ENCODE assay signal across 14 cellular contexts in genomic region chr19:12712056-12712455, GRCh38. TPM values are rescaled to one million over a fixed set of nuclear protein-coding genes. Genes with fewer than 3 reads are reported as not detected.
DNase-seq lines count a peak whose midpoint lies in the region; ATAC-seq, FAIRE-seq and TF ChIP-seq lines count a peak whose summit lies in the region.
"Not testable (repeated sequence)": the region's sequence is repeated elsewhere in the genome, so short reads cannot be mapped to it uniquely, and the experiment has no call there.
"Had no signal": no experiment of that assay in that cellular context is flagged by ENCODE, and none has a peak within 500 bp of the region (broad histone marks: within the 10 kb centered on the region; RNA-seq: fewer than 3 reads in every experiment).

No MANE protein-coding gene starts in this region.

- not testable (repeated sequence) for H3K9me1 ChIP-seq in endothelial cell of umbilical vein (replicated peaks; ENCODE audit: control insufficient read depth, extremely low read depth, insufficient read depth, low read length)

- not testable (repeated sequence) for H2AFZ ChIP-seq in OCI-LY7 (ENCODE audit: low read length); endothelial cell of umbilical vein (ENCODE audit: low read depth, low read length); HepG2 (ENCODE audit: low read length); smooth muscle cell (ENCODE audit: low read depth)

- H3K79me2 ChIP-seq in OCI-LY7 (ENCODE audit: insufficient read depth, low read depth, low read length); HepG2 (ENCODE audit: insufficient read depth, low read length): not testable (repeated sequence)
- H3K79me2 ChIP-seq in endothelial cell of umbilical vein (ENCODE audit: control insufficient read depth, insufficient read depth, low read length) = peaks cover 20% of the 10 kb centered on the region
- peaks cover 11% of the 10 kb centered on the region for H3K79me2 ChIP-seq in smooth muscle cell (ENCODE audit: low read depth)

- intact Hi-C loops in A673 (cut with micrococcal nuclease; ENCODE audit: unreplicated experiment); OCI-LY7 (cut with micrococcal nuclease; ENCODE audit: unreplicated experiment); endothelial cell of umbilical vein (cut with micrococcal nuclease); HepG2 (cut with micrococcal nuclease; ENCODE audit: unreplicated experiment): not testable (repeated sequence)

- WGBS in HepG2 (ENCODE audit: low lambda C conversion rate) = 82% methylated on average over 13 of the region's 14 CpGs
- 54% methylated on average over 13 of the region's 14 CpGs for WGBS in smooth muscle cell (ENCODE audit: low lambda C conversion rate)

- not testable (repeated sequence) for H3F3A ChIP-seq in smooth muscle cell (ENCODE audit: low read depth)

- H3K4me1 ChIP-seq in A673 (ENCODE audit: insufficient read depth, low read length, poor library complexity, severe bottlenecking); OCI-LY7 (ENCODE audit: insufficient read depth, low read length, poor library complexity, severe bottlenecking); endothelial cell of umbilical vein (ENCODE audit: control insufficient read depth, extremely low read depth, insufficient read depth, low read length); HepG2 (ENCODE audit: insufficient read depth, low read length); smooth muscle cell (ENCODE audit: low read depth): not testable (repeated sequence)

- TF ChIP-seq CTCF in A673 (conservative IDR thresholded peaks at IDR 0.05; ENCODE audit: low read depth, low read length) = 0 out of 2 replicates have a peak, but pooled peaks have one; percentile 25
- TF ChIP-seq CTCF in OCI-LY7 (conservative IDR thresholded peaks at IDR 0.05; ENCODE audit: low read length) = peak; percentile 41; the same call in 1 of the 2 replicates
- not testable (repeated sequence) for TF ChIP-seq CTCF in endothelial cell of umbilical vein (IDR thresholded peaks at IDR 0.05; ENCODE audit: extremely low read depth in 1 of 2, insufficient read depth in 1 of 2, low read depth in 1 of 2, low read length in 2 of 2)
- peak; percentile 42 for TF ChIP-seq CTCF in HepG2 (CRISPR knock-in tag; IDR thresholded peaks at IDR 0.05)
- TF ChIP-seq CTCF in smooth muscle cell (IDR thresholded peaks at IDR 0.05; ENCODE audit: borderline replicate concordance, insufficient read depth, poor library complexity, severe bottlenecking) = peak; percentile 28

- dilution Hi-C loops in endothelial cell of umbilical vein (cut with MboI; ENCODE audit: extremely low pct_ligation_motif_present, low sequenced_read_pairs) = not testable (repeated sequence)

- H3K36me3 ChIP-seq in A673 (ENCODE audit: insufficient read depth, low read length, poor library complexity, severe bottlenecking) (peaks cover 88% of the 10 kb centered on the region), OCI-LY7 (ENCODE audit: insufficient read depth, low read length) (peaks cover 95% of the 10 kb centered on the region), endothelial cell of umbilical vein (ENCODE audit: control insufficient read depth in 2 of 2, extremely low read depth in 1 of 2, insufficient read depth in 2 of 2, low read length in 2 of 2) (peaks cover 27 to 40% of the 10 kb centered on the region in 2 experiments), HepG2 (replicated peaks in 1 of 2; ENCODE audit: control insufficient read depth in 1 of 2, insufficient read depth in 2 of 2, low read length in 2 of 2) (peaks cover 36 to 66% of the 10 kb centered on the region in 2 experiments)
- not testable (repeated sequence) for H3K36me3 ChIP-seq in smooth muscle cell (ENCODE audit: low read depth)

- H3K27me3 ChIP-seq in A673 (replicated peaks; ENCODE audit: insufficient read depth, low read depth, low read length, poor library complexity); endothelial cell of umbilical vein (ENCODE audit: control insufficient read depth in 2 of 2, insufficient read depth in 2 of 2, low read length in 2 of 2); HepG2 (ENCODE audit: control insufficient read depth in 1 of 2, insufficient read depth in 2 of 2, low read length in 2 of 2); smooth muscle cell (ENCODE audit: low read depth): not testable (repeated sequence)

- not testable (repeated sequence) for DNase-seq in A673 (ENCODE audit: low spot score); OCI-LY7 (ENCODE audit: low spot score); endothelial cell of umbilical vein (ENCODE audit: low read depth, low spot score); HepG2 (ENCODE audit: low spot score); smooth muscle cell (lab: John Stamatoyannopoulos, UW; ENCODE audit: unreplicated experiment)
- DNase-seq in activated T-cell treated with anti-CD3 and anti-CD28 coated beads, Interleukin-2, amount 50 U/mL, for 1 hour = peak; percentile 33

- peak; percentile 30; the same call in 1 of the 2 replicates for TF ChIP-seq RAD21 in HepG2 (CRISPR knock-in tag; IDR thresholded peaks at IDR 0.05)

- not testable (repeated sequence) for TF ChIP-seq EP300 in HepG2 (IDR thresholded peaks at IDR 0.05; ENCODE audit: low read depth in 2 of 2, low read length in 2 of 2); HepG2 (CRISPR knock-in tag; IDR thresholded peaks at IDR 0.05; ENCODE audit: borderline replicate concordance)

- not testable (repeated sequence) for H3K9me2 ChIP-seq in OCI-LY7 (ENCODE audit: insufficient read depth, low read length)

- H3K4me3 ChIP-seq in A673 (ENCODE audit: low read depth, low read length, poor library complexity, severe bottlenecking); OCI-LY7 (ENCODE audit: low read depth, low read length, poor library complexity, severe bottlenecking); endothelial cell of umbilical vein (replicated peaks in 1 of 3; ENCODE audit: insufficient read depth in 1 of 3, low read depth in 1 of 3, low read length in 3 of 3); HepG2 (replicated peaks in 1 of 3; ENCODE audit: insufficient read depth in 1 of 3, low read depth in 2 of 3, low read length in 3 of 3); smooth muscle cell: not testable (repeated sequence)

- POLR2A ChIA-PET in A673 (lab: Charles Lee; ENCODE audit: low non-redundant PET); OCI-LY7 (lab: Charles Lee); endothelial cell of umbilical vein (lab: Charles Lee); HepG2 (lab: Yijun Ruan, JAX): not testable (repeated sequence)

- not testable (repeated sequence) for TF ChIP-seq POLR2A in endothelial cell of umbilical vein (IDR thresholded peaks at IDR 0.05; ENCODE audit: low read depth, low read length); HepG2 (IDR thresholded peaks at IDR 0.05; ENCODE audit: insufficient read depth in 1 of 2, low read depth in 2 of 2, low read length in 2 of 2)

- BruUV-seq in A673 (replicated peaks; lab: Mats Ljungman, UMichigan); OCI-LY7 (replicated peaks; lab: Mats Ljungman, UMichigan); endothelial cell of umbilical vein (replicated peaks; lab: Mats Ljungman, UMichigan); HepG2 (replicated peaks; lab: Mats Ljungman, UMichigan): not testable (repeated sequence)

- not testable (repeated sequence) for H3K27ac ChIP-seq in A673 (ENCODE audit: low read depth, low read length, poor library complexity, severe bottlenecking); OCI-LY7 (ENCODE audit: low read depth, low read length, poor library complexity, severe bottlenecking); endothelial cell of umbilical vein (ENCODE audit: insufficient read depth, low read depth, low read length); HepG2 (ENCODE audit: extremely low read length, insufficient read depth, low read length); smooth muscle cell (ENCODE audit: low read depth)

- CTCF ChIA-PET in A673 (lab: Charles Lee); OCI-LY7 (lab: Charles Lee; ENCODE audit: unreplicated experiment); endothelial cell of umbilical vein (lab: Charles Lee); HepG2 (lab: Yijun Ruan, JAX; ENCODE audit: low intra/inter-chr PET ratio, low total read pairs): not testable (repeated sequence)

- FAIRE-seq in endothelial cell of umbilical vein (lab: Jason Lieb, UNC) = peak; percentile 72
- not testable (repeated sequence) for FAIRE-seq in HepG2 (lab: Jason Lieb, UNC)

- in situ Hi-C loops in HepG2 (cut with HindIII; ENCODE audit: extremely low pct_ligation_motif_present, low pct_unique_long_range_greater_than_20kb) = loop anchor here (5.0 kb wide), 1 partner anchor 45 kb away; no protein-coding TSS in a partner anchor

- not testable (repeated sequence) for H3K9ac ChIP-seq in endothelial cell of umbilical vein (replicated peaks; ENCODE audit: extremely low read depth, insufficient read depth, low read length); HepG2 (ENCODE audit: insufficient read depth, low read depth, low read length); smooth muscle cell (ENCODE audit: low read depth)

- H3K9me3 ChIP-seq in A673 (ENCODE audit: low read depth, low read length, poor library complexity, severe bottlenecking); OCI-LY7 (ENCODE audit: low read length); endothelial cell of umbilical vein (replicated peaks; ENCODE audit: control insufficient read depth, insufficient read depth, low read length); HepG2 (ENCODE audit: low read length); smooth muscle cell (replicated peaks; ENCODE audit: low read depth): not testable (repeated sequence)

- not testable (repeated sequence) for H4K20me1 ChIP-seq in OCI-LY7 (ENCODE audit: insufficient read depth, low read length); endothelial cell of umbilical vein (replicated peaks; ENCODE audit: control insufficient read depth, extremely low read depth, insufficient read depth, low read length); HepG2 (ENCODE audit: insufficient read depth, low read length)
- peaks cover 22% of the 10 kb centered on the region for H4K20me1 ChIP-seq in smooth muscle cell (ENCODE audit: low read depth)

- not testable (repeated sequence) for H3K4me2 ChIP-seq in OCI-LY7 (ENCODE audit: low read length); endothelial cell of umbilical vein (ENCODE audit: insufficient read depth, low read length); HepG2 (ENCODE audit: low read depth, low read length); smooth muscle cell

- ATAC-seq in HepG2 = not testable (repeated sequence)

RNA-seq across cellular contexts. Expression of gene TNPO2, which starts 11.7 kb away (rescaled TPM):
- total RNA-seq in A673 (2021) (121 and 150 TPM in 2 replicates), OCI-LY7 (2022) (112 and 120 TPM in 2 replicates), endothelial cell of umbilical vein (84.6 and 94.5 TPM in 2 replicates), HepG2 (2016; rRNA removed; fragmentation: Illumina TruSeq; extraction: Trizol) (31.7 and 33.6 TPM in 2 replicates), smooth muscle cell (43.0 and 45.4 TPM in 2 replicates)
- 42.6 and 47.3 TPM in 2 replicates for total RNA-seq in OCI-LY7 (2014; rRNA removed; shearing (Covaris generic))
- polyA plus RNA-seq in endothelial cell of umbilical vein (98.8 and 104 TPM in 2 replicates), HepG2 (2011; rRNA removed) (61.0 and 76.1 TPM in 2 replicates), smooth muscle cell (8.7 and 10.7 TPM in 2 replicates)
- 55.5 and 63.9 TPM in 2 replicates for polyA plus RNA-seq in endothelial cell of umbilical vein (2011; cell fraction: cytosol; rRNA removed)
- 406 TPM in 2 replicates for polyA plus RNA-seq in endothelial cell of umbilical vein (2011; cell fraction: nucleus; rRNA removed)
- 46.3 and 67.8 TPM in 2 replicates for polyA plus RNA-seq in endothelial cell of umbilical vein (2012)
- 157 and 176 TPM in 2 replicates for polyA minus RNA-seq in endothelial cell of umbilical vein
- 76.4 TPM for polyA minus RNA-seq in endothelial cell of umbilical vein (2011; cell fraction: cytosol; rRNA and poly(A)+ RNA removed)
- 155 and 156 TPM in 2 replicates for polyA minus RNA-seq in endothelial cell of umbilical vein (2011; cell fraction: nucleus; rRNA and poly(A)+ RNA removed)
- 8.0 and 12.5 TPM in 2 replicates for total RNA-seq in HepG2 (2016; cell fraction: cytosol; rRNA removed; fragmentation: Illumina TruSeq; extraction: Trizol; ENCODE audit: low read depth)
- 25.3 and 38.9 TPM in 2 replicates for total RNA-seq in HepG2 (2016; cell fraction: insoluble cytoplasmic fraction; rRNA removed; fragmentation: Illumina TruSeq; extraction: Trizol)
- 11.9 and 12.3 TPM in 2 replicates for total RNA-seq in HepG2 (2016; cell fraction: membrane; rRNA removed; fragmentation: Illumina TruSeq; extraction: Trizol)
- total RNA-seq in HepG2 (2016; cell fraction: nucleus; rRNA removed; fragmentation: Illumina TruSeq; extraction: Trizol) = 61.9 and 64.9 TPM in 2 replicates
- polyA plus RNA-seq in HepG2 (2011; cell fraction: cytosol; rRNA removed) = 38.5 and 42.9 TPM in 2 replicates
- 224 and 272 TPM in 2 replicates for polyA plus RNA-seq in HepG2 (2011; cell fraction: nucleus; rRNA removed)
- polyA plus RNA-seq in HepG2 (2012) = 28.4 and 35.1 TPM in 2 replicates
- 2.2 and 2.4 TPM in 2 replicates for polyA plus RNA-seq in HepG2 (2016; cell fraction: cytosol; fragmentation: Illumina TruSeq; extraction: Trizol; ENCODE audit: low read depth)
- 21.0 and 28.3 TPM in 2 replicates for polyA plus RNA-seq in HepG2 (2016; cell fraction: insoluble cytoplasmic fraction; fragmentation: Illumina TruSeq; extraction: Trizol; ENCODE audit: low read depth)
- 6.6 and 7.3 TPM in 2 replicates for polyA plus RNA-seq in HepG2 (2016; cell fraction: membrane; fragmentation: Illumina TruSeq; extraction: Trizol; ENCODE audit: low read depth)
- polyA plus RNA-seq in HepG2 (2016; cell fraction: nucleus; fragmentation: Illumina TruSeq; extraction: Trizol; ENCODE audit: insufficient read depth, low read depth) = 143 and 147 TPM in 2 replicates
- polyA minus RNA-seq in HepG2 (2011; rRNA and poly(A)+ RNA removed; ENCODE audit: low replicate concordance) = 198 and 267 TPM in 2 replicates
- 42.5 and 44.2 TPM in 2 replicates for polyA minus RNA-seq in HepG2 (2011; cell fraction: cytosol; rRNA and poly(A)+ RNA removed)
- 77.4 and 98.6 TPM in 2 replicates for polyA minus RNA-seq in HepG2 (2011; cell fraction: nucleus; rRNA and poly(A)+ RNA removed)

RNA-seq across cellular contexts. Expression of gene FBXW9, which starts 15.6 kb away (rescaled TPM):
- total RNA-seq in A673 (2021) = 15.4 and 19.6 TPM in 2 replicates
- 10.6 and 11.5 TPM in 2 replicates for total RNA-seq in OCI-LY7 (2014; rRNA removed; shearing (Covaris generic))
- total RNA-seq in OCI-LY7 (2022) = 10.8 and 11.0 TPM in 2 replicates
- total RNA-seq in endothelial cell of umbilical vein = 11.6 and 12.4 TPM in 2 replicates
- 19.3 and 26.4 TPM in 2 replicates for polyA plus RNA-seq in endothelial cell of umbilical vein
- 12.6 and 16.6 TPM in 2 replicates for polyA plus RNA-seq in endothelial cell of umbilical vein (2011; cell fraction: cytosol; rRNA removed)
- polyA plus RNA-seq in endothelial cell of umbilical vein (2011; cell fraction: nucleus; rRNA removed) = 14.8 and 16.9 TPM in 2 replicates
- 7.5 and 10.9 TPM in 2 replicates for polyA plus RNA-seq in endothelial cell of umbilical vein (2012)
- polyA minus RNA-seq in endothelial cell of umbilical vein = 5.9 and 8.0 TPM in 2 replicates
- 6.1 TPM for polyA minus RNA-seq in endothelial cell of umbilical vein (2011; cell fraction: cytosol; rRNA and poly(A)+ RNA removed)
- polyA minus RNA-seq in endothelial cell of umbilical vein (2011; cell fraction: nucleus; rRNA and poly(A)+ RNA removed) = 4.2 and 6.6 TPM in 2 replicates
- total RNA-seq in HepG2 (2016; rRNA removed; fragmentation: Illumina TruSeq; extraction: Trizol) = 4.6 and 6.1 TPM in 2 replicates
- 1.2 and 2.0 TPM in 2 replicates for total RNA-seq in HepG2 (2016; cell fraction: cytosol; rRNA removed; fragmentation: Illumina TruSeq; extraction: Trizol; ENCODE audit: low read depth)
- total RNA-seq in HepG2 (2016; cell fraction: insoluble cytoplasmic fraction; rRNA removed; fragmentation: Illumina TruSeq; extraction: Trizol) = 3.8 and 6.5 TPM in 2 replicates
- 2.3 and 2.8 TPM in 2 replicates for total RNA-seq in HepG2 (2016; cell fraction: membrane; rRNA removed; fragmentation: Illumina TruSeq; extraction: Trizol)
- total RNA-seq in HepG2 (2016; cell fraction: nucleus; rRNA removed; fragmentation: Illumina TruSeq; extraction: Trizol) = 5.5 and 5.9 TPM in 2 replicates
- 5.7 and 7.0 TPM in 2 replicates for polyA plus RNA-seq in HepG2 (2011; rRNA removed)
- polyA plus RNA-seq in HepG2 (2011; cell fraction: cytosol; rRNA removed) = 6.0 and 11.9 TPM in 2 replicates
- polyA plus RNA-seq in HepG2 (2011; cell fraction: nucleus; rRNA removed) = 21.5 and 25.3 TPM in 2 replicates
- polyA plus RNA-seq in HepG2 (2012) = 3.3 TPM in 2 replicates
- 1.7 and 1.9 TPM in 2 replicates for polyA plus RNA-seq in HepG2 (2016; cell fraction: cytosol; fragmentation: Illumina TruSeq; extraction: Trizol; ENCODE audit: low read depth)
- 4.4 and 5.7 TPM in 2 replicates for polyA plus RNA-seq in HepG2 (2016; cell fraction: insoluble cytoplasmic fraction; fragmentation: Illumina TruSeq; extraction: Trizol; ENCODE audit: low read depth)
- polyA plus RNA-seq in HepG2 (2016; cell fraction: membrane; fragmentation: Illumina TruSeq; extraction: Trizol; ENCODE audit: low read depth) = 1.9 and 2.7 TPM in 2 replicates
- polyA plus RNA-seq in HepG2 (2016; cell fraction: nucleus; fragmentation: Illumina TruSeq; extraction: Trizol; ENCODE audit: insufficient read depth, low read depth) = 12.6 and 13.0 TPM in 2 replicates
- 10.4 and 13.8 TPM in 2 replicates for polyA minus RNA-seq in HepG2 (2011; rRNA and poly(A)+ RNA removed; ENCODE audit: low replicate concordance)
- polyA minus RNA-seq in HepG2 (2011; cell fraction: cytosol; rRNA and poly(A)+ RNA removed) = 3.2 and 4.4 TPM in 2 replicates
- 2.7 and 4.4 TPM in 2 replicates for polyA minus RNA-seq in HepG2 (2011; cell fraction: nucleus; rRNA and poly(A)+ RNA removed)
- 9.1 and 9.5 TPM in 2 replicates for total RNA-seq in smooth muscle cell
- polyA plus RNA-seq in smooth muscle cell = 16.7 and 17.3 TPM in 2 replicates

RNA-seq across cellular contexts. Expression of gene TRIR, which starts 22.4 kb away (rescaled TPM):
- 238 and 259 TPM in 2 replicates for total RNA-seq in A673 (2021)
- total RNA-seq in OCI-LY7 (2014; rRNA removed; shearing (Covaris generic)) = 322 and 336 TPM in 2 replicates
- 211 and 219 TPM in 2 replicates for total RNA-seq in OCI-LY7 (2022)
- 208 and 213 TPM in 2 replicates for total RNA-seq in endothelial cell of umbilical vein
- 240 and 263 TPM in 2 replicates for polyA plus RNA-seq in endothelial cell of umbilical vein
- 229 and 274 TPM in 2 replicates for polyA plus RNA-seq in endothelial cell of umbilical vein (2011; cell fraction: cytosol; rRNA removed)
- polyA plus RNA-seq in endothelial cell of umbilical vein (2011; cell fraction: nucleus; rRNA removed) = 139 and 163 TPM in 2 replicates
- 252 and 266 TPM in 2 replicates for polyA plus RNA-seq in endothelial cell of umbilical vein (2012)
- 64.0 and 65.3 TPM in 2 replicates for polyA minus RNA-seq in endothelial cell of umbilical vein
- polyA minus RNA-seq in endothelial cell of umbilical vein (2011; cell fraction: cytosol; rRNA and poly(A)+ RNA removed) = 65.3 TPM
- 22.7 and 27.4 TPM in 2 replicates for polyA minus RNA-seq in endothelial cell of umbilical vein (2011; cell fraction: nucleus; rRNA and poly(A)+ RNA removed)
- 159 and 179 TPM in 2 replicates for total RNA-seq in HepG2 (2016; rRNA removed; fragmentation: Illumina TruSeq; extraction: Trizol)
- 156 and 157 TPM in 2 replicates for total RNA-seq in HepG2 (2016; cell fraction: cytosol; rRNA removed; fragmentation: Illumina TruSeq; extraction: Trizol; ENCODE audit: low read depth)
- total RNA-seq in HepG2 (2016; cell fraction: insoluble cytoplasmic fraction; rRNA removed; fragmentation: Illumina TruSeq; extraction: Trizol) = 154 and 178 TPM in 2 replicates
- total RNA-seq in HepG2 (2016; cell fraction: membrane; rRNA removed; fragmentation: Illumina TruSeq; extraction: Trizol) = 185 and 199 TPM in 2 replicates
- total RNA-seq in HepG2 (2016; cell fraction: nucleus; rRNA removed; fragmentation: Illumina TruSeq; extraction: Trizol) = 62.7 and 73.8 TPM in 2 replicates
- 160 and 166 TPM in 2 replicates for polyA plus RNA-seq in HepG2 (2011; rRNA removed)
- polyA plus RNA-seq in HepG2 (2011; cell fraction: cytosol; rRNA removed) = 192 and 223 TPM in 2 replicates
- polyA plus RNA-seq in HepG2 (2011; cell fraction: nucleus; rRNA removed) = 109 and 112 TPM in 2 replicates
- 136 and 148 TPM in 2 replicates for polyA plus RNA-seq in HepG2 (2012)
- polyA plus RNA-seq in HepG2 (2016; cell fraction: cytosol; fragmentation: Illumina TruSeq; extraction: Trizol; ENCODE audit: low read depth) = 176 and 190 TPM in 2 replicates
- 222 and 228 TPM in 2 replicates for polyA plus RNA-seq in HepG2 (2016; cell fraction: insoluble cytoplasmic fraction; fragmentation: Illumina TruSeq; extraction: Trizol; ENCODE audit: low read depth)
- polyA plus RNA-seq in HepG2 (2016; cell fraction: membrane; fragmentation: Illumina TruSeq; extraction: Trizol; ENCODE audit: low read depth) = 221 and 223 TPM in 2 replicates
- polyA plus RNA-seq in HepG2 (2016; cell fraction: nucleus; fragmentation: Illumina TruSeq; extraction: Trizol; ENCODE audit: insufficient read depth, low read depth) = 208 and 213 TPM in 2 replicates
- 41.5 and 65.9 TPM in 2 replicates for polyA minus RNA-seq in HepG2 (2011; rRNA and poly(A)+ RNA removed; ENCODE audit: low replicate concordance)
- polyA minus RNA-seq in HepG2 (2011; cell fraction: cytosol; rRNA and poly(A)+ RNA removed) = 36.6 and 38.7 TPM in 2 replicates
- 22.7 and 23.7 TPM in 2 replicates for polyA minus RNA-seq in HepG2 (2011; cell fraction: nucleus; rRNA and poly(A)+ RNA removed)
- total RNA-seq in smooth muscle cell = 156 and 171 TPM in 2 replicates
- polyA plus RNA-seq in smooth muscle cell = 191 and 212 TPM in 2 replicates

RNA-seq across cellular contexts. Expression of gene GNG14, which starts 24.3 kb away (rescaled TPM):
- total RNA-seq in A673 (2021) = not detected in 2 replicates
- total RNA-seq in OCI-LY7 (2014; rRNA removed; shearing (Covaris generic)) = not detected in 2 replicates
- total RNA-seq in OCI-LY7 (2022) = 0.93 TPM in 1 of 2 replicates, not detected in the other
- not detected in 2 replicates for total RNA-seq in endothelial cell of umbilical vein
- polyA plus RNA-seq in endothelial cell of umbilical vein = not detected in 2 replicates
- polyA plus RNA-seq in endothelial cell of umbilical vein (2011; cell fraction: cytosol; rRNA removed) = not detected in 2 replicates
- not detected in 2 replicates for polyA plus RNA-seq in endothelial cell of umbilical vein (2011; cell fraction: nucleus; rRNA removed)
- polyA plus RNA-seq in endothelial cell of umbilical vein (2012) = not detected in 2 replicates
- not detected in 2 replicates for polyA minus RNA-seq in endothelial cell of umbilical vein
- polyA minus RNA-seq in endothelial cell of umbilical vein (2011; cell fraction: cytosol; rRNA and poly(A)+ RNA removed) = not detected
- polyA minus RNA-seq in endothelial cell of umbilical vein (2011; cell fraction: nucleus; rRNA and poly(A)+ RNA removed) = not detected in 2 replicates
- total RNA-seq in HepG2 (2016; rRNA removed; fragmentation: Illumina TruSeq; extraction: Trizol) = not detected in 2 replicates
- not detected in 2 replicates for total RNA-seq in HepG2 (2016; cell fraction: cytosol; rRNA removed; fragmentation: Illumina TruSeq; extraction: Trizol; ENCODE audit: low read depth)
- not detected in 2 replicates for total RNA-seq in HepG2 (2016; cell fraction: insoluble cytoplasmic fraction; rRNA removed; fragmentation: Illumina TruSeq; extraction: Trizol)
- not detected in 2 replicates for total RNA-seq in HepG2 (2016; cell fraction: membrane; rRNA removed; fragmentation: Illumina TruSeq; extraction: Trizol)
- total RNA-seq in HepG2 (2016; cell fraction: nucleus; rRNA removed; fragmentation: Illumina TruSeq; extraction: Trizol) = not detected in 2 replicates
- polyA plus RNA-seq in HepG2 (2011; rRNA removed) = not detected in 2 replicates
- polyA plus RNA-seq in HepG2 (2011; cell fraction: cytosol; rRNA removed) = not detected in 2 replicates
- 0.82 TPM in 1 of 2 replicates, not detected in the other for polyA plus RNA-seq in HepG2 (2011; cell fraction: nucleus; rRNA removed)
- polyA plus RNA-seq in HepG2 (2012) = not detected in 2 replicates
- not detected in 2 replicates for polyA plus RNA-seq in HepG2 (2016; cell fraction: cytosol; fragmentation: Illumina TruSeq; extraction: Trizol; ENCODE audit: low read depth)
- not detected in 2 replicates for polyA plus RNA-seq in HepG2 (2016; cell fraction: insoluble cytoplasmic fraction; fragmentation: Illumina TruSeq; extraction: Trizol; ENCODE audit: low read depth)
- not detected in 2 replicates for polyA plus RNA-seq in HepG2 (2016; cell fraction: membrane; fragmentation: Illumina TruSeq; extraction: Trizol; ENCODE audit: low read depth)
- not detected in 2 replicates for polyA plus RNA-seq in HepG2 (2016; cell fraction: nucleus; fragmentation: Illumina TruSeq; extraction: Trizol; ENCODE audit: insufficient read depth, low read depth)
- polyA minus RNA-seq in HepG2 (2011; rRNA and poly(A)+ RNA removed; ENCODE audit: low replicate concordance) = 0.68 and 1.9 TPM in 2 replicates
- polyA minus RNA-seq in HepG2 (2011; cell fraction: cytosol; rRNA and poly(A)+ RNA removed) = not detected in 2 replicates
- polyA minus RNA-seq in HepG2 (2011; cell fraction: nucleus; rRNA and poly(A)+ RNA removed) = not detected in 2 replicates
- not detected in 2 replicates for total RNA-seq in smooth muscle cell
- polyA plus RNA-seq in smooth muscle cell = 2.0 TPM in 1 of 2 replicates, not detected in the other
- total RNA-seq: A172; activated CD8-positive, alpha-beta T cell treated with anti-CD3 and anti-CD28 coated beads, Interleukin-2, amount 10 ng/mL, durations not matched to agents 7 days and 5 days; activated naive CD8-positive, alpha-beta T cell treated with anti-CD3 and anti-CD28 coated beads for 36 hours; H4; lung; myocyte; subcutaneous adipose tissue had no signal
- polyA plus RNA-seq: BJ, lung had no signal

RNA-seq across cellular contexts. Expression of gene GET3, which starts 25.2 kb away (rescaled TPM):
- total RNA-seq in A673 (2021) (91.7 and 92.6 TPM in 2 replicates), OCI-LY7 (2022) (29.1 and 34.3 TPM in 2 replicates), endothelial cell of umbilical vein (74.8 and 77.0 TPM in 2 replicates), HepG2 (2016; rRNA removed; fragmentation: Illumina TruSeq; extraction: Trizol) (51.5 and 57.7 TPM in 2 replicates), smooth muscle cell (46.8 and 51.4 TPM in 2 replicates)
- total RNA-seq in OCI-LY7 (2014; rRNA removed; shearing (Covaris generic)) = 40.5 and 48.8 TPM in 2 replicates
- polyA plus RNA-seq in endothelial cell of umbilical vein (197 and 217 TPM in 2 replicates), HepG2 (2011; rRNA removed) (59.4 and 67.5 TPM in 2 replicates), smooth muscle cell (99.6 and 106 TPM in 2 replicates)
- polyA plus RNA-seq in endothelial cell of umbilical vein (2011; cell fraction: cytosol; rRNA removed) = 198 and 202 TPM in 2 replicates
- polyA plus RNA-seq in endothelial cell of umbilical vein (2011; cell fraction: nucleus; rRNA removed) = 117 and 122 TPM in 2 replicates
- polyA plus RNA-seq in endothelial cell of umbilical vein (2012) = 120 and 122 TPM in 2 replicates
- polyA minus RNA-seq in endothelial cell of umbilical vein = 102 and 109 TPM in 2 replicates
- polyA minus RNA-seq in endothelial cell of umbilical vein (2011; cell fraction: cytosol; rRNA and poly(A)+ RNA removed) = 62.0 TPM
- polyA minus RNA-seq in endothelial cell of umbilical vein (2011; cell fraction: nucleus; rRNA and poly(A)+ RNA removed) = 15.6 and 27.7 TPM in 2 replicates
- 38.1 and 40.8 TPM in 2 replicates for total RNA-seq in HepG2 (2016; cell fraction: cytosol; rRNA removed; fragmentation: Illumina TruSeq; extraction: Trizol; ENCODE audit: low read depth)
- total RNA-seq in HepG2 (2016; cell fraction: insoluble cytoplasmic fraction; rRNA removed; fragmentation: Illumina TruSeq; extraction: Trizol) = 47.8 and 67.8 TPM in 2 replicates
- 42.5 and 45.5 TPM in 2 replicates for total RNA-seq in HepG2 (2016; cell fraction: membrane; rRNA removed; fragmentation: Illumina TruSeq; extraction: Trizol)
- 20.5 and 30.0 TPM in 2 replicates for total RNA-seq in HepG2 (2016; cell fraction: nucleus; rRNA removed; fragmentation: Illumina TruSeq; extraction: Trizol)
- polyA plus RNA-seq in HepG2 (2011; cell fraction: cytosol; rRNA removed) = 53.8 and 70.0 TPM in 2 replicates
- 42.4 and 59.2 TPM in 2 replicates for polyA plus RNA-seq in HepG2 (2011; cell fraction: nucleus; rRNA removed)
- polyA plus RNA-seq in HepG2 (2012) = 26.3 and 37.0 TPM in 2 replicates
- 38.9 and 39.2 TPM in 2 replicates for polyA plus RNA-seq in HepG2 (2016; cell fraction: cytosol; fragmentation: Illumina TruSeq; extraction: Trizol; ENCODE audit: low read depth)
- 52.9 and 54.2 TPM in 2 replicates for polyA plus RNA-seq in HepG2 (2016; cell fraction: insoluble cytoplasmic fraction; fragmentation: Illumina TruSeq; extraction: Trizol; ENCODE audit: low read depth)
- polyA plus RNA-seq in HepG2 (2016; cell fraction: membrane; fragmentation: Illumina TruSeq; extraction: Trizol; ENCODE audit: low read depth) = 39.6 and 39.8 TPM in 2 replicates
- polyA plus RNA-seq in HepG2 (2016; cell fraction: nucleus; fragmentation: Illumina TruSeq; extraction: Trizol; ENCODE audit: insufficient read depth, low read depth) = 50.5 and 50.9 TPM in 2 replicates
- polyA minus RNA-seq in HepG2 (2011; rRNA and poly(A)+ RNA removed; ENCODE audit: low replicate concordance) = 45.5 and 170 TPM in 2 replicates
- polyA minus RNA-seq in HepG2 (2011; cell fraction: cytosol; rRNA and poly(A)+ RNA removed) = 15.5 and 16.4 TPM in 2 replicates
- 11.2 and 13.4 TPM in 2 replicates for polyA minus RNA-seq in HepG2 (2011; cell fraction: nucleus; rRNA and poly(A)+ RNA removed)
